Comparison of ENCODE assay signal across 9 cellular contexts in genomic region chr20:31862157-31862470, GRCh38. TPM values are rescaled to one million over a fixed set of nuclear protein-coding genes. Genes with fewer than 3 reads are reported as not detected.
DNase-seq lines count a peak whose midpoint lies in the region; ATAC-seq, FAIRE-seq and TF ChIP-seq lines count a peak whose summit lies in the region.
"Had no signal": no experiment of that assay in that cellular context is flagged by ENCODE, and none has a peak within 500 bp of the region (broad histone marks: within the 10 kb centered on the region; RNA-seq: fewer than 3 reads in every experiment).

No MANE protein-coding gene starts in this region.

- no peaks in the 10 kb centered on the region for H3K36me3 Mint-ChIP-seq in activated T-cell treated with anti-CD3 and anti-CD28 coated beads, Interleukin-2, amount 50 U/mL, for 72 hours (ENCODE audit: insufficient read depth in 2 of 2)
- H3K36me3 Mint-ChIP-seq in stimulated activated memory B cell treated with anti-CD40 and anti-IgM and Interleukin-4, amounts not matched to agents 10 μg/mL and 1 μg/mL and 100 μg/mL, for 72 hours: no peaks in the 10 kb centered on the region

- H3K27ac Mint-ChIP-seq in activated T-cell treated with anti-CD3 and anti-CD28 coated beads, Interleukin-2, amount 50 U/mL, for 72 hours: no peak overlapping the region
- H3K27ac Mint-ChIP-seq in stimulated activated memory B cell treated with anti-CD40 and anti-IgM and Interleukin-4, amounts not matched to agents 10 μg/mL and 1 μg/mL and 100 μg/mL, for 72 hours: peak overlapping the region; percentile 18

- H3K27me3 ChIP-seq in WERI-Rb-1 (ENCODE audit: insufficient read depth, low read depth, severe bottlenecking) (no peaks in the 10 kb centered on the region), iPS-15b (ENCODE audit: control insufficient read depth, insufficient read depth, low read length) (peaks cover 12% of the 10 kb centered on the region)

- peaks cover 30% of the 10 kb centered on the region for H3K27me3 Mint-ChIP-seq in activated T-cell treated with anti-CD3 and anti-CD28 coated beads, Interleukin-2, amount 50 U/mL, for 72 hours (ENCODE audit: low read depth)
- peaks cover 19% of the 10 kb centered on the region for H3K27me3 Mint-ChIP-seq in stimulated activated memory B cell treated with anti-CD40 and anti-IgM and Interleukin-4, amounts not matched to agents 10 μg/mL and 1 μg/mL and 100 μg/mL, for 72 hours

- H3K27ac ChIP-seq in WERI-Rb-1: peak overlapping the region; percentile 99

- H3K4me1 ChIP-seq in iPS-15b (ENCODE audit: control insufficient read depth, insufficient read depth, low read length): peaks cover 5% of the 10 kb centered on the region

- H3K4me3 ChIP-seq in WERI-Rb-1 (ENCODE audit: low read depth, low read length) (peak overlapping the region; percentile 75), iPS-15b (ENCODE audit: low read depth, low read length) (peak overlapping the region; percentile 86)

- ATAC-seq in activated T-cell treated with anti-CD3 and anti-CD28 coated beads, Interleukin-2, amount 50 U/mL, for 72 hours (replicated peaks in 1 of 2): no peak
- ATAC-seq in stimulated activated memory B cell treated with anti-CD40 and anti-IgM and Interleukin-4, amounts not matched to agents 10 μg/mL and 1 μg/mL and 100 μg/mL, for 72 hours: no peak

- H3K36me3 ChIP-seq in WERI-Rb-1 (peaks cover 9% of the 10 kb centered on the region; the same call in 1 of the 2 replicates), iPS-15b (ENCODE audit: control insufficient read depth, insufficient read depth, low read length) (no peaks in the 10 kb centered on the region)

- no peak overlapping the region for H3K9ac ChIP-seq in iPS-15b (ENCODE audit: low read depth, low read length)

- H3K9me3 ChIP-seq in WERI-Rb-1 (ENCODE audit: severe bottlenecking) (no peaks in the 10 kb centered on the region), iPS-15b (ENCODE audit: control insufficient read depth, insufficient read depth, low read length) (no peaks in the 10 kb centered on the region)

- FAIRE-seq in RCC 7860 (lab: Jason Lieb, UNC): no peak

- H3K4me3 Mint-ChIP-seq in activated T-cell treated with anti-CD3 and anti-CD28 coated beads, Interleukin-2, amount 50 U/mL, for 72 hours: peak overlapping the region; percentile 59 to 81
- peak overlapping the region; percentile 70 for H3K4me3 Mint-ChIP-seq in stimulated activated memory B cell treated with anti-CD40 and anti-IgM and Interleukin-4, amounts not matched to agents 10 μg/mL and 1 μg/mL and 100 μg/mL, for 72 hours

- no peaks in the 10 kb centered on the region for H3K9me3 Mint-ChIP-seq in activated T-cell treated with anti-CD3 and anti-CD28 coated beads, Interleukin-2, amount 50 U/mL, for 72 hours
- H3K9me3 Mint-ChIP-seq in stimulated activated memory B cell treated with anti-CD40 and anti-IgM and Interleukin-4, amounts not matched to agents 10 μg/mL and 1 μg/mL and 100 μg/mL, for 72 hours: no peaks in the 10 kb centered on the region

- TF ChIP-seq CTCF in WERI-Rb-1 (IDR thresholded peaks at IDR 0.05; ENCODE audit: low read depth, low read length): no peak

- DNase-seq in activated T-cell treated with anti-CD3 and anti-CD28 coated beads, Interleukin-2, amount 50 U/mL, for 72 hours: no peak
- DNase-seq in activated T-cell treated with anti-CD3 and anti-CD28 coated beads, Interleukin-2, amount 50 U/mL, for 48 hours: no peak
- no peak for DNase-seq in WERI-Rb-1
- no peak for DNase-seq in GM19238 (ENCODE audit: insufficient read length, low spot score)
- no peak for DNase-seq in DMS53 (lab: John Stamatoyannopoulos, UW)
- DNase-seq in RCC 7860 (ENCODE audit: low spot score): no peak
- DNase-seq: NCI-H2107 had no signal

- H3K4me1 Mint-ChIP-seq in activated T-cell treated with anti-CD3 and anti-CD28 coated beads, Interleukin-2, amount 50 U/mL, for 72 hours (ENCODE audit: low read depth): peaks cover 5% of the 10 kb centered on the region
- peaks cover 23% of the 10 kb centered on the region for H3K4me1 Mint-ChIP-seq in stimulated activated memory B cell treated with anti-CD40 and anti-IgM and Interleukin-4, amounts not matched to agents 10 μg/mL and 1 μg/mL and 100 μg/mL, for 72 hours

RNA-seq across cellular contexts. Expression of gene DUSP15, which starts 8.2 kb away (rescaled TPM):
- not detected for total RNA-seq in activated T-cell treated with anti-CD3 and anti-CD28 coated beads, Interleukin-2, amount 50 U/mL, for 72 hours

RNA-seq across cellular contexts. Expression of gene TTLL9, which starts 8.3 kb away (rescaled TPM):
- total RNA-seq in activated T-cell treated with anti-CD3 and anti-CD28 coated beads, Interleukin-2, amount 50 U/mL, for 72 hours: not detected

RNA-seq across cellular contexts. Expression of gene FOXS1, which starts 16.7 kb away (rescaled TPM):
- not detected for total RNA-seq in activated T-cell treated with anti-CD3 and anti-CD28 coated beads, Interleukin-2, amount 50 U/mL, for 72 hours

RNA-seq across cellular contexts. Expression of gene MYLK2, which starts 43.0 kb away (rescaled TPM):
- under 1 TPM; 0.49 to 0.53 TPM for total RNA-seq in activated T-cell treated with anti-CD3 and anti-CD28 coated beads, Interleukin-2, amount 50 U/mL, for 72 hours
